ENCODE assay signal across 27 cellular contexts in genomic region chr7:47905071-47905920, GRCh38. TPM values are rescaled to one million over a fixed set of nuclear protein-coding genes. Genes with fewer than 3 reads are reported as not detected.
DNase-seq lines count a peak whose midpoint lies in the region; ATAC-seq and TF ChIP-seq lines count a peak whose summit lies in the region.
"Had no signal": no experiment of that assay in that cellular context is flagged by ENCODE, and none has a peak within 500 bp of the region (broad histone marks: within the 10 kb centered on the region; RNA-seq: fewer than 3 reads in every experiment).

No MANE protein-coding gene starts in this region.

- H3K9me3 Mint-ChIP-seq in GM23338: no peaks in the 10 kb centered on the region
- H3K9me3 Mint-ChIP-seq in WTC11: no peaks in the 10 kb centered on the region
- H3K9me3 Mint-ChIP-seq: activated CD4-positive, alpha-beta T cell treated with anti-CD3 and anti-CD28 coated beads, Interleukin-2, amount 10 ng/mL, durations not matched to agents 24 days and 14 days; activated naive CD8-positive, alpha-beta T cell treated with anti-CD3 and anti-CD28 coated beads, Interleukin-2, amount 50 U/mL, for 24 hours; activated T-cell treated with anti-CD3 and anti-CD28 coated beads, Interleukin-2, amount 50 U/mL, for 4 hours; CD4-positive, alpha-beta memory T cell; nephron had no signal

- peak; percentile 56 for ATAC-seq in GM23338
- ATAC-seq in WTC11: peak; percentile 18
- no peak for ATAC-seq in HG02759 (IDR thresholded peaks at IDR 0.05; ENCODE audit: unreplicated experiment)
- ATAC-seq: activated naive CD8-positive, alpha-beta T cell treated with anti-CD3 and anti-CD28 coated beads, Interleukin-2, amount 50 U/mL, for 24 hours; activated T-cell treated with anti-CD3 and anti-CD28 coated beads, Interleukin-2, amount 50 U/mL, for 4 hours; pancreas; Right ventricle myocardium inferior had no signal

- H3K4me3 Mint-ChIP-seq in GM23338 (no peak overlapping the region), WTC11 (no peak overlapping the region)
- H3K4me3 Mint-ChIP-seq: activated CD4-positive, alpha-beta T cell treated with anti-CD3 and anti-CD28 coated beads, Interleukin-2, amount 10 ng/mL, durations not matched to agents 24 days and 14 days; activated naive CD8-positive, alpha-beta T cell treated with anti-CD3 and anti-CD28 coated beads, Interleukin-2, amount 50 U/mL, for 24 hours; activated T-cell treated with anti-CD3 and anti-CD28 coated beads, Interleukin-2, amount 50 U/mL, for 4 hours; brain; CD4-positive, alpha-beta memory T cell; nephron had no signal

- no peak overlapping the region for H2AFZ ChIP-seq in GM23338

- intact Hi-C loops in dorsolateral prefrontal cortex (cut with DNase I): no loop called here

- H3K4me3 ChIP-seq in GM23338 (no peak overlapping the region), dorsolateral prefrontal cortex (no peak overlapping the region), foreskin fibroblast (ENCODE audit: low read depth in 1 of 2, low read length in 2 of 2) (no peak overlapping the region)
- H3K4me3 ChIP-seq: pancreas, right atrium auricular region, spleen, upper lobe of left lung had no signal

- 0 out of 2 replicates have a peak overlapping the region, but pooled peaks have one; percentile 45 for H3K4me2 ChIP-seq in GM23338
- H3K4me2 ChIP-seq: KMS-11 had no signal

- H3K27me3 ChIP-seq in GM23338 (ENCODE audit: insufficient read depth) (no peaks in the 10 kb centered on the region), dorsolateral prefrontal cortex (no peaks in the 10 kb centered on the region)
- H3K27me3 ChIP-seq: pancreas, right atrium auricular region, spleen, upper lobe of left lung had no signal

- TF ChIP-seq CTCF in GM23338 (conservative IDR thresholded peaks at IDR 0.05; ENCODE audit: low read depth in 2 of 2): no peak
- TF ChIP-seq CTCF in WTC11 (IDR thresholded peaks at IDR 0.05): no peak
- no peak for TF ChIP-seq CTCF in dorsolateral prefrontal cortex (IDR thresholded peaks at IDR 0.05 in 54 of 56, conservative IDR thresholded peaks at IDR 0.05 in 2 of 56; ENCODE audit: low read depth in 1 of 56, partially characterized antibody in 56 of 56)
- TF ChIP-seq CTCF in foreskin fibroblast (IDR thresholded peaks at IDR 0.05; ENCODE audit: low read depth, low read length): no peak

- H3K4me1 Mint-ChIP-seq in GM23338 (peaks cover 29% of the 10 kb centered on the region), WTC11 (peaks cover 47% of the 10 kb centered on the region)
- H3K4me1 Mint-ChIP-seq: activated CD4-positive, alpha-beta T cell treated with anti-CD3 and anti-CD28 coated beads, Interleukin-2, amount 10 ng/mL, durations not matched to agents 24 days and 14 days; activated naive CD8-positive, alpha-beta T cell treated with anti-CD3 and anti-CD28 coated beads, Interleukin-2, amount 50 U/mL, for 24 hours; CD4-positive, alpha-beta memory T cell had no signal

- no peaks in the 10 kb centered on the region for H3K79me2 ChIP-seq in GM23338 (replicated peaks; ENCODE audit: insufficient read depth)

- DNase-seq in GM23338 (ENCODE audit: low spot score) (no peak), WTC11 (ENCODE audit: low spot score) (no peak), islet precursor cell (peak; percentile 65), dorsolateral prefrontal cortex (no peak), foreskin fibroblast (no peak), SHP77 treated with DMSO at 0.1 percent for 48 hours (lab: John Stamatoyannopoulos, UW) (no peak)
- DNase-seq: activated CD4-positive, alpha-beta T cell treated with anti-CD3 and anti-CD28 coated beads, Interleukin-2, amount 10 ng/mL, durations not matched to agents 24 days and 14 days; activated naive CD8-positive, alpha-beta T cell treated with anti-CD3 and anti-CD28 coated beads, Interleukin-2, amount 50 U/mL, for 24 hours; activated T-cell treated with anti-CD3 and anti-CD28 coated beads, Interleukin-2, amount 50 U/mL, for 4 hours; CD4-positive, alpha-beta memory T cell; DMS 273 treated with DMSO at 0.1 percent for 48 hours; effector CD8-positive, alpha-beta T cell; NCI-H1436 treated with DMSO at 0.1 percent for 48 hours; NCI-H2171; NCI-H524; pancreas; spleen; T-helper 9 cell; upper lobe of left lung; WERI-Rb-1 had no signal

- no peaks in the 10 kb centered on the region for H3F3A ChIP-seq in GM23338 (replicated peaks; ENCODE audit: low read depth)

- H3K27ac Mint-ChIP-seq in GM23338: no peak overlapping the region
- H3K27ac Mint-ChIP-seq in WTC11: no peak overlapping the region
- H3K27ac Mint-ChIP-seq: activated CD4-positive, alpha-beta T cell treated with anti-CD3 and anti-CD28 coated beads, Interleukin-2, amount 10 ng/mL, durations not matched to agents 24 days and 14 days; activated naive CD8-positive, alpha-beta T cell treated with anti-CD3 and anti-CD28 coated beads, Interleukin-2, amount 50 U/mL, for 24 hours; CD4-positive, alpha-beta memory T cell; nephron had no signal

- H3K36me3 ChIP-seq in GM23338 (ENCODE audit: insufficient read depth): no peaks in the 10 kb centered on the region
- H3K36me3 ChIP-seq: pancreas, right atrium auricular region, spleen, upper lobe of left lung, WERI-Rb-1 had no signal

- H3K9me2 ChIP-seq in GM23338 (ENCODE audit: insufficient read depth): peaks cover 4% of the 10 kb centered on the region; the same call in 1 of the 2 replicates

- H3K27ac ChIP-seq in GM23338 (ENCODE audit: low read depth) (no peak overlapping the region), dorsolateral prefrontal cortex (no peak overlapping the region)
- H3K27ac ChIP-seq: KMS-11, pancreas, right atrium auricular region, spleen, upper lobe of left lung, WERI-Rb-1 had no signal

- H3K4me1 ChIP-seq in GM23338 (ENCODE audit: insufficient read depth): peaks cover 12% of the 10 kb centered on the region
- H3K4me1 ChIP-seq: right atrium auricular region, spleen, upper lobe of left lung had no signal

- H3K36me3 Mint-ChIP-seq in GM23338 (ENCODE audit: low read depth) (no peaks in the 10 kb centered on the region), WTC11 (no peaks in the 10 kb centered on the region)
- H3K36me3 Mint-ChIP-seq: brain; CD4-positive, alpha-beta memory T cell had no signal

- H3K27me3 Mint-ChIP-seq in GM23338 (ENCODE audit: insufficient read depth, low read depth, poor library complexity): peaks cover 8% of the 10 kb centered on the region
- no peaks in the 10 kb centered on the region for H3K27me3 Mint-ChIP-seq in WTC11 (ENCODE audit: low read depth)
- H3K27me3 Mint-ChIP-seq: activated CD4-positive, alpha-beta T cell treated with anti-CD3 and anti-CD28 coated beads, Interleukin-2, amount 10 ng/mL, durations not matched to agents 24 days and 14 days; activated naive CD8-positive, alpha-beta T cell treated with anti-CD3 and anti-CD28 coated beads, Interleukin-2, amount 50 U/mL, for 24 hours; brain; CD4-positive, alpha-beta memory T cell had no signal

- no peaks in the 10 kb centered on the region for H4K20me1 ChIP-seq in GM23338 (replicated peaks; ENCODE audit: insufficient read depth)

- POLR2A ChIA-PET in WTC11 (lab: Charles Lee): no interaction called here

- CTCF ChIA-PET in WTC11 (lab: Charles Lee): interaction anchor here (0.6 kb wide), 1 partner anchor 13 kb away, joined by 4 read pairs; no protein-coding TSS in a partner anchor

TF ChIP-seq in GM23338, 12 proteins besides CTCF, POLR2A, EP300 and RAD21 (continues in another document):
- no peak for TF ChIP-seq EZH2 (IDR thresholded peaks at IDR 0.05; ENCODE audit: low read depth, unreplicated experiment)
- no peak for TF ChIP-seq NANOG (IDR thresholded peaks at IDR 0.05; ENCODE audit: borderline replicate concordance)
- no peak for TF ChIP-seq ETS1 (IDR thresholded peaks at IDR 0.05)
- TF ChIP-seq ZNF114 (CRISPR knock-in tag; IDR thresholded peaks at IDR 0.05): no peak
- no peak for TF ChIP-seq POLR2AphosphoS5 (IDR thresholded peaks at IDR 0.05; ENCODE audit: low read depth)

TF ChIP-seq in WTC11, 78 proteins besides CTCF, POLR2A, EP300 and RAD21 (continues in another document):
- TF ChIP-seq NR1H2 (CRISPR knock-in tag; IDR thresholded peaks at IDR 0.05) (no peak), CREM (CRISPR knock-in tag; IDR thresholded peaks at IDR 0.05) (no peak), SMAD4 (CRISPR knock-in tag; IDR thresholded peaks at IDR 0.05) (no peak), AFF4 (CRISPR knock-in tag; IDR thresholded peaks at IDR 0.05; ENCODE audit: borderline replicate concordance) (no peak)

RNA-seq across cellular contexts. Expression of gene PKD1L1, which starts 43.0 kb away (rescaled TPM):
- total RNA-seq in GM23338 (2014; rRNA removed; shearing (Covaris generic)): 0.03 and 0.16 TPM in 2 replicates
- not detected in 2 replicates for polyA plus RNA-seq in GM23338 (2016; fragmentation: Nextera tagmentation; extraction: Ambion mirVana)
- total RNA-seq in WTC11 (2021) (0.07 to 0.16 TPM (median 0.09 TPM) in 3 replicates), dorsolateral prefrontal cortex (1 to 10 TPM in 119 of 120 experiments, under 1 TPM in 1; 0.97 to 7.2 (median 2.7) TPM)
- total RNA-seq: epithelial cell of proximal tubule had no signal
- polyA plus RNA-seq: CD4-positive, alpha-beta memory T cell had no signal
